In genomic region chr21:33695785-33696184, GRCh38 we compare ENCODE assay signal across 24 cellular contexts. TPM values are rescaled to one million over a fixed set of nuclear protein-coding genes. Genes with fewer than 3 reads are reported as not detected.
A peak's percentile ranks its signal among the peaks of the same experiment; 100 is the strongest.
DNase-seq lines count a peak whose midpoint lies in the region; ATAC-seq, FAIRE-seq and TF ChIP-seq lines count a peak whose summit lies in the region.
"Had no signal": no experiment of that assay in that cellular context is flagged by ENCODE, and none has a peak within 500 bp of the region (broad histone marks: within the 10 kb centered on the region; RNA-seq: fewer than 3 reads in every experiment).

No MANE protein-coding gene starts in this region.

- H3K27ac Mint-ChIP-seq in WTC11 (peak overlapping the region; percentile 69), progenitor cell of endocrine pancreas (peak overlapping the region; percentile 87)

- TF ChIP-seq CTCF in cardiac muscle cell (IDR thresholded peaks at IDR 0.05; ENCODE audit: low read depth, low read length) (no peak), WTC11 (IDR thresholded peaks at IDR 0.05) (no peak), progenitor cell of endocrine pancreas (IDR thresholded peaks at IDR 0.05; ENCODE audit: unreplicated experiment) (no peak)

- POLR2A ChIA-PET in WTC11 (lab: Charles Lee) = no interaction called here

- H3K4me1 Mint-ChIP-seq in WTC11 (peaks cover 64% of the 10 kb centered on the region), progenitor cell of endocrine pancreas (ENCODE audit: low read depth) (peaks cover 44% of the 10 kb centered on the region)

- H3K4me3 Mint-ChIP-seq in WTC11 (no peak overlapping the region), progenitor cell of endocrine pancreas (ENCODE audit: low read depth) (no peak overlapping the region)

- H3K36me3 ChIP-seq in cardiac muscle cell = no peaks in the 10 kb centered on the region

- no peaks in the 10 kb centered on the region for H3K27me3 ChIP-seq in cardiac muscle cell

- CTCF ChIA-PET in WTC11 (lab: Charles Lee) = no interaction called here

- H3K9me3 Mint-ChIP-seq in WTC11 (no peaks in the 10 kb centered on the region), progenitor cell of endocrine pancreas (ENCODE audit: low read depth) (no peaks in the 10 kb centered on the region)

- no peaks in the 10 kb centered on the region for H3K9me3 ChIP-seq in cardiac muscle cell (ENCODE audit: low read depth)

- FAIRE-seq in islet of Langerhans (lab: Jason Lieb, UNC) = peak; percentile 24
- FAIRE-seq: GM12892, K562, RCC 7860 had no signal

- no peaks in the 10 kb centered on the region for H3K36me3 Mint-ChIP-seq in WTC11
- no peaks in the 10 kb centered on the region for H3K36me3 Mint-ChIP-seq in progenitor cell of endocrine pancreas (ENCODE audit: insufficient read depth)

- H3K4me3 ChIP-seq in cardiac muscle cell = no peak overlapping the region
- H3K4me3 ChIP-seq: K562 had no signal

- no peak for DNase-seq in cardiac muscle cell (ENCODE audit: low read depth in 1 of 2, low spot score in 1 of 2)
- no peak for DNase-seq in Right ventricle myocardium superior
- no peak for DNase-seq in WTC11 (ENCODE audit: low spot score)
- DNase-seq in progenitor cell of endocrine pancreas (ENCODE audit: low spot score, unreplicated experiment) = no peak
- DNase-seq in UCSD-AML1 (lab: John Stamatoyannopoulos, UW; ENCODE audit: unreplicated experiment) = no peak
- DNase-seq in HUDEP-2 (lab: John Stamatoyannopoulos, UW; ENCODE audit: unreplicated experiment in 76 of 76) = no peak
- DNase-seq: 8988T, DMS153, DND-41, H7, Kasumi-1, NCI-H1092 treated with DMSO at 0.1 percent for 48 hours, NCI-H1436, NCI-H187, NCI-H2081 treated with DMSO at 0.1 percent for 48 hours, NCI-H2171, NCI-H226, NCI-H510A had no signal

- intact Hi-C loops in Right ventricle myocardium superior (cut with DNase I) = no loop called here

- H3K27me3 Mint-ChIP-seq in WTC11 (ENCODE audit: low read depth) (no peaks in the 10 kb centered on the region), progenitor cell of endocrine pancreas (no peaks in the 10 kb centered on the region)

- ATAC-seq in Right ventricle myocardium superior (ENCODE audit: poor library complexity) (no peak), WTC11 (no peak), HG02798 (IDR thresholded peaks at IDR 0.05; ENCODE audit: poor library complexity, unreplicated experiment) (no peak)
- ATAC-seq: K562, SK-N-SH treated with all-trans-retinoic acid at 6 μM for 48 hours had no signal

- H3K27ac ChIP-seq in cardiac muscle cell = peak overlapping the region; percentile 49

- peaks cover 61% of the 10 kb centered on the region for H3K4me1 ChIP-seq in cardiac muscle cell (ENCODE audit: low read depth)

TF ChIP-seq in WTC11, 78 proteins besides CTCF, POLR2A, EP300 and RAD21 (continues in another document):
- TF ChIP-seq NR3C1 (CRISPR knock-in tag; conservative IDR thresholded peaks at IDR 0.05; ENCODE audit: low read depth) (no peak), E2F1 (CRISPR knock-in tag; IDR thresholded peaks at IDR 0.05) (no peak), HMGA2 (CRISPR knock-in tag; IDR thresholded peaks at IDR 0.05) (no peak), PRDM15 (CRISPR knock-in tag; IDR thresholded peaks at IDR 0.05) (no peak), MAX (CRISPR knock-in tag; IDR thresholded peaks at IDR 0.05) (no peak), ELF4 (CRISPR knock-in tag; IDR thresholded peaks at IDR 0.05; ENCODE audit: low read depth) (no peak), ZNF232 (CRISPR knock-in tag; IDR thresholded peaks at IDR 0.05) (no peak), FOXJ3 (CRISPR knock-in tag; IDR thresholded peaks at IDR 0.05; ENCODE audit: borderline replicate concordance) (no peak), FOXP4 (CRISPR knock-in tag; IDR thresholded peaks at IDR 0.05) (no peak), E2F5 (CRISPR knock-in tag; IDR thresholded peaks at IDR 0.05) (no peak)

RNA-seq across cellular contexts. Expression of gene ITSN1, which starts 53.5 kb away (rescaled TPM):
- total RNA-seq in cardiac muscle cell (125 and 139 TPM in 2 replicates), Right ventricle myocardium superior (41.8 TPM), WTC11 (2021) (66.0 to 79.4 TPM (median 69.6 TPM) in 3 replicates), progenitor cell of endocrine pancreas (112 and 116 TPM in 2 replicates)
- polyA plus RNA-seq in cardiac muscle cell = 90.9 and 92.4 TPM in 2 replicates

RNA-seq across cellular contexts. Expression of gene CRYZL1, which starts 54.2 kb away (rescaled TPM):
- 17.0 and 58.3 TPM in 2 replicates for total RNA-seq in cardiac muscle cell
- 58.1 and 79.4 TPM in 2 replicates for polyA plus RNA-seq in cardiac muscle cell
- total RNA-seq in Right ventricle myocardium superior = 24.7 TPM
- total RNA-seq in WTC11 (2021) = 21.9 to 31.8 TPM (median 24.7 TPM) in 3 replicates
- 39.9 and 42.8 TPM in 2 replicates for total RNA-seq in progenitor cell of endocrine pancreas
